Comparison of ENCODE assay signal across 1 cellular context in the genomic region with DNA sequence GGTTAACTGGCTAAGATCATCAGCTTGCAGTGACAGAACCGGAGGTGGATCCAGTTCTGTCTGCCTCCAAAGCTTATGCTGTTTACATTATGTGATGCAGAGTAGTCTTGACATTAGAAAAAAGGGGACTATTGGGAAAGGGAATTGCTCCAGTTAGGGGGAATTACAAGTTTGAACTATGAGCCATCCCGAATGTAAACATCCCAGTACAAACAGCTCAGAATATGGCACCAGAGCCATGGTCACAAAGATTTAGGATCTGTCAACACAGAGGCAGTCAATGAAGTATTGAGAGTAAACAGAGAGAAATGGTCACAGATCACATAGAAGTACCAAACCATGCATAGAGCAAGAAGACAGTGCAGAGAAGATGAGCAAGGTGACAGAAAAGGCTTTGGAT.
TF ChIP-seq lines count a peak whose summit lies in the region.

No MANE protein-coding gene starts in this region.

TF ChIP-seq in HepG2, 621 proteins besides CTCF, POLR2A, EP300 and RAD21 (continued from another document and continues in another):
- TF ChIP-seq, protein P1, sequence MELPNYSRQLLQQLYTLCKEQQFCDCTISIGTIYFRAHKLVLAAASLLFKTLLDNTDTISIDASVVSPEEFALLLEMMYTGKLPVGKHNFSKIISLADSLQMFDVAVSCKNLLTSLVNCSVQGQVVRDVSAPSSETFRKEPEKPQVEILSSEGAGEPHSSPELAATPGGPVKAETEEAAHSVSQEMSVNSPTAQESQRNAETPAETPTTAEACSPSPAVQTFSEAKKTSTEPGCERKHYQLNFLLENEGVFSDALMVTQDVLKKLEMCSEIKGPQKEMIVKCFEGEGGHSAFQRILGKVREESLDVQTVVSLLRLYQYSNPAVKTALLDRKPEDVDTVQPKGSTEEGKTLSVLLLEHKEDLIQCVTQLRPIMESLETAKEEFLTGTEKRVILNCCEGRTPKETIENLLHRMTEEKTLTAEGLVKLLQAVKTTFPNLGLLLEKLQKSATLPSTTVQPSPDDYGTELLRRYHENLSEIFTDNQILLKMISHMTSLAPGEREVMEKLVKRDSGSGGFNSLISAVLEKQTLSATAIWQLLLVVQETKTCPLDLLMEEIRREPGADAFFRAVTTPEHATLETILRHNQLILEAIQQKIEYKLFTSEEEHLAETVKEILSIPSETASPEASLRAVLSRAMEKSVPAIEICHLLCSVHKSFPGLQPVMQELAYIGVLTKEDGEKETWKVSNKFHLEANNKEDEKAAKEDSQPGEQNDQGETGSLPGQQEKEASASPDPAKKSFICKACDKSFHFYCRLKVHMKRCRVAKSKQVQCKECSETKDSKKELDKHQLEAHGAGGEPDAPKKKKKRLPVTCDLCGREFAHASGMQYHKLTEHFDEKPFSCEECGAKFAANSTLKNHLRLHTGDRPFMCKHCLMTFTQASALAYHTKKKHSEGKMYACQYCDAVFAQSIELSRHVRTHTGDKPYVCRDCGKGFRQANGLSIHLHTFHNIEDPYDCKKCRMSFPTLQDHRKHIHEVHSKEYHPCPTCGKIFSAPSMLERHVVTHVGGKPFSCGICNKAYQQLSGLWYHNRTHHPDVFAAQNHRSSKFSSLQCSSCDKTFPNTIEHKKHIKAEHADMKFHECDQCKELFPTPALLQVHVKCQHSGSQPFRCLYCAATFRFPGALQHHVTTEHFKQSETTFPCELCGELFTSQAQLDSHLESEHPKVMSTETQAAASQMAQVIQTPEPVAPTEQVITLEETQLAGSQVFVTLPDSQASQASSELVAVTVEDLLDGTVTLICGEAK (IDR thresholded peaks at IDR 0.05), result no peak
- TF ChIP-seq, protein P1 (CRISPR knock-in tag; IDR thresholded peaks at IDR 0.05), result no peak
- TF ChIP-seq, protein P2, sequence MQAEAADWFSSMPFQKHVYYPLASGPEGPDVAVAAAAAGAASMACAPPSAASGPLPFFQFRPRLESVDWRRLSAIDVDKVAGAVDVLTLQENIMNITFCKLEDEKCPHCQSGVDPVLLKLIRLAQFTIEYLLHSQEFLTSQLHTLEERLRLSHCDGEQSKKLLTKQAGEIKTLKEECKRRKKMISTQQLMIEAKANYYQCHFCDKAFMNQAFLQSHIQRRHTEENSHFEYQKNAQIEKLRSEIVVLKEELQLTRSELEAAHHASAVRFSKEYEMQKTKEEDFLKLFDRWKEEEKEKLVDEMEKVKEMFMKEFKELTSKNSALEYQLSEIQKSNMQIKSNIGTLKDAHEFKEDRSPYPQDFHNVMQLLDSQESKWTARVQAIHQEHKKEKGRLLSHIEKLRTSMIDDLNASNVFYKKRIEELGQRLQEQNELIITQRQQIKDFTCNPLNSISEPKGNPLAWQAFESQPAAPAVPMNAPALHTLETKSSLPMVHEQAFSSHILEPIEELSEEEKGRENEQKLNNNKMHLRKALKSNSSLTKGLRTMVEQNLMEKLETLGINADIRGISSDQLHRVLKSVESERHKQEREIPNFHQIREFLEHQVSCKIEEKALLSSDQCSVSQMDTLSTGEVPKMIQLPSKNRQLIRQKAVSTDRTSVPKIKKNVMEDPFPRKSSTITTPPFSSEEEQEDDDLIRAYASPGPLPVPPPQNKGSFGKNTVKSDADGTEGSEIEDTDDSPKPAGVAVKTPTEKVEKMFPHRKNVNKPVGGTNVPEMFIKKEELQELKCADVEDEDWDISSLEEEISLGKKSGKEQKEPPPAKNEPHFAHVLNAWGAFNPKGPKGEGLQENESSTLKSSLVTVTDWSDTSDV (CRISPR knock-in tag; IDR thresholded peaks at IDR 0.05), result no peak
- TF ChIP-seq FLYWCH1 (CRISPR knock-in tag; IDR thresholded peaks at IDR 0.05) (no peak), SMYD3 (CRISPR knock-in tag; IDR thresholded peaks at IDR 0.05) (peak; percentile 98), ZNF12 (CRISPR knock-in tag; IDR thresholded peaks at IDR 0.05) (peak; percentile 61; the same call in 1 of the 2 replicates), PPARG (CRISPR knock-in tag; conservative IDR thresholded peaks at IDR 0.05) (peak; percentile 76; the same call in 1 of the 2 replicates), ZNF672 (CRISPR knock-in tag; IDR thresholded peaks at IDR 0.05) (no peak), TCF12 (IDR thresholded peaks at IDR 0.05) (no peak), TCF12 (CRISPR knock-in tag; IDR thresholded peaks at IDR 0.05) (peak; percentile 45; the same call in 1 of the 2 replicates), ZSCAN25 (CRISPR knock-in tag; IDR thresholded peaks at IDR 0.05) (no peak; the same call in 1 of the 2 replicates), NR3C1 (CRISPR knock-in tag; IDR thresholded peaks at IDR 0.05) (no peak), TOE1 (CRISPR knock-in tag; IDR thresholded peaks at IDR 0.05) (0 out of 2 replicates have a peak, but pooled peaks have one; percentile 35), CREB1 (IDR thresholded peaks at IDR 0.05) (peak; percentile 45; the same call in 1 of the 2 replicates), CREB1 (CRISPR knock-in tag; IDR thresholded peaks at IDR 0.05) (peak; percentile 82), ZNF615 (CRISPR knock-in tag; IDR thresholded peaks at IDR 0.05; ENCODE audit: borderline replicate concordance) (no peak), ZNF709 (CRISPR knock-in tag; IDR thresholded peaks at IDR 0.05) (peak; percentile 54; the same call in 1 of the 2 replicates), ZNF775 (CRISPR knock-in tag; IDR thresholded peaks at IDR 0.05; ENCODE audit: borderline replicate concordance) (no peak), RARA (CRISPR knock-in tag; IDR thresholded peaks at IDR 0.05) (peak; percentile 92), ZNF891 (CRISPR knock-in tag; IDR thresholded peaks at IDR 0.05) (no peak), ZNF543 (CRISPR knock-in tag; IDR thresholded peaks at IDR 0.05) (no peak), ZNF333 (CRISPR knock-in tag; IDR thresholded peaks at IDR 0.05; ENCODE audit: borderline replicate concordance) (no peak), MZF1 (CRISPR knock-in tag; IDR thresholded peaks at IDR 0.05; ENCODE audit: borderline replicate concordance) (peak; percentile 94; the same call in 1 of the 2 replicates), ZNF546 (CRISPR knock-in tag; conservative IDR thresholded peaks at IDR 0.05) (no peak), EED (CRISPR knock-in tag; IDR thresholded peaks at IDR 0.05) (no peak; the same call in 1 of the 2 replicates), ZNF33A (CRISPR knock-in tag; IDR thresholded peaks at IDR 0.05; ENCODE audit: borderline replicate concordance) (no peak), FOSL2 (CRISPR knock-in tag; IDR thresholded peaks at IDR 0.05) (peak; percentile 95), RXRB (CRISPR knock-in tag; IDR thresholded peaks at IDR 0.05; ENCODE audit: borderline replicate concordance) (peak; percentile 92), TSC22D2 (CRISPR knock-in tag; IDR thresholded peaks at IDR 0.05; ENCODE audit: borderline replicate concordance) (peak; percentile 47; the same call in 1 of the 2 replicates), TAF15 (IDR thresholded peaks at IDR 0.05; ENCODE audit: low read depth, low read length, poor library complexity, severe bottlenecking) (no peak), BHLHE40 (IDR thresholded peaks at IDR 0.05; ENCODE audit: low read length) (peak; percentile 32; the same call in 1 of the 2 replicates), ZMYM4 (CRISPR knock-in tag; IDR thresholded peaks at IDR 0.05) (peak; percentile 88), ZNF7 (CRISPR knock-in tag; IDR thresholded peaks at IDR 0.05) (no peak), MAF1 (CRISPR knock-in tag; IDR thresholded peaks at IDR 0.05; ENCODE audit: borderline replicate concordance) (no peak), ZNF430 (CRISPR knock-in tag; IDR thresholded peaks at IDR 0.05) (peak; percentile 92), PAX8 (CRISPR knock-in tag; IDR thresholded peaks at IDR 0.05; ENCODE audit: borderline replicate concordance) (no peak), ELF1 (CRISPR knock-in tag; IDR thresholded peaks at IDR 0.05) (no peak; the same call in 1 of the 2 replicates)
- TF ChIP-seq, protein P3, sequence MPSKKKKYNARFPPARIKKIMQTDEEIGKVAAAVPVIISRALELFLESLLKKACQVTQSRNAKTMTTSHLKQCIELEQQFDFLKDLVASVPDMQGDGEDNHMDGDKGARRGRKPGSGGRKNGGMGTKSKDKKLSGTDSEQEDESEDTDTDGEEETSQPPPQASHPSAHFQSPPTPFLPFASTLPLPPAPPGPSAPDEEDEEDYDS (CRISPR knock-in tag; IDR thresholded peaks at IDR 0.05), result no peak; the same call in 1 of the 2 replicates
- TF ChIP-seq, protein P4, sequence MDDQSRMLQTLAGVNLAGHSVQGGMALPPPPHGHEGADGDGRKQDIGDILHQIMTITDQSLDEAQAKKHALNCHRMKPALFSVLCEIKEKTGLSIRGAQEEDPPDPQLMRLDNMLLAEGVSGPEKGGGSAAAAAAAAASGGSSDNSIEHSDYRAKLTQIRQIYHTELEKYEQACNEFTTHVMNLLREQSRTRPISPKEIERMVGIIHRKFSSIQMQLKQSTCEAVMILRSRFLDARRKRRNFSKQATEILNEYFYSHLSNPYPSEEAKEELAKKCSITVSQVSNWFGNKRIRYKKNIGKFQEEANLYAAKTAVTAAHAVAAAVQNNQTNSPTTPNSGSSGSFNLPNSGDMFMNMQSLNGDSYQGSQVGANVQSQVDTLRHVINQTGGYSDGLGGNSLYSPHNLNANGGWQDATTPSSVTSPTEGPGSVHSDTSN (CRISPR knock-in tag; IDR thresholded peaks at IDR 0.05; ENCODE audit: borderline replicate concordance), result no peak
- TF ChIP-seq, protein P5, sequence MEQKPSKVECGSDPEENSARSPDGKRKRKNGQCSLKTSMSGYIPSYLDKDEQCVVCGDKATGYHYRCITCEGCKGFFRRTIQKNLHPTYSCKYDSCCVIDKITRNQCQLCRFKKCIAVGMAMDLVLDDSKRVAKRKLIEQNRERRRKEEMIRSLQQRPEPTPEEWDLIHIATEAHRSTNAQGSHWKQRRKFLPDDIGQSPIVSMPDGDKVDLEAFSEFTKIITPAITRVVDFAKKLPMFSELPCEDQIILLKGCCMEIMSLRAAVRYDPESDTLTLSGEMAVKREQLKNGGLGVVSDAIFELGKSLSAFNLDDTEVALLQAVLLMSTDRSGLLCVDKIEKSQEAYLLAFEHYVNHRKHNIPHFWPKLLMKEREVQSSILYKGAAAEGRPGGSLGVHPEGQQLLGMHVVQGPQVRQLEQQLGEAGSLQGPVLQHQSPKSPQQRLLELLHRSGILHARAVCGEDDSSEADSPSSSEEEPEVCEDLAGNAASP (CRISPR knock-in tag; IDR thresholded peaks at IDR 0.05; ENCODE audit: borderline replicate concordance), result peak; percentile 59; the same call in 1 of the 2 replicates
- TF ChIP-seq, protein P6, sequence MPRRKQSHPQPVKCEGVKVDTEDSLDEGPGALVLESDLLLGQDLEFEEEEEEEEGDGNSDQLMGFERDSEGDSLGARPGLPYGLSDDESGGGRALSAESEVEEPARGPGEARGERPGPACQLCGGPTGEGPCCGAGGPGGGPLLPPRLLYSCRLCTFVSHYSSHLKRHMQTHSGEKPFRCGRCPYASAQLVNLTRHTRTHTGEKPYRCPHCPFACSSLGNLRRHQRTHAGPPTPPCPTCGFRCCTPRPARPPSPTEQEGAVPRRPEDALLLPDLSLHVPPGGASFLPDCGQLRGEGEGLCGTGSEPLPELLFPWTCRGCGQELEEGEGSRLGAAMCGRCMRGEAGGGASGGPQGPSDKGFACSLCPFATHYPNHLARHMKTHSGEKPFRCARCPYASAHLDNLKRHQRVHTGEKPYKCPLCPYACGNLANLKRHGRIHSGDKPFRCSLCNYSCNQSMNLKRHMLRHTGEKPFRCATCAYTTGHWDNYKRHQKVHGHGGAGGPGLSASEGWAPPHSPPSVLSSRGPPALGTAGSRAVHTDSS (CRISPR knock-in tag; conservative IDR thresholded peaks at IDR 0.05), result no peak
- TF ChIP-seq, protein P7, sequence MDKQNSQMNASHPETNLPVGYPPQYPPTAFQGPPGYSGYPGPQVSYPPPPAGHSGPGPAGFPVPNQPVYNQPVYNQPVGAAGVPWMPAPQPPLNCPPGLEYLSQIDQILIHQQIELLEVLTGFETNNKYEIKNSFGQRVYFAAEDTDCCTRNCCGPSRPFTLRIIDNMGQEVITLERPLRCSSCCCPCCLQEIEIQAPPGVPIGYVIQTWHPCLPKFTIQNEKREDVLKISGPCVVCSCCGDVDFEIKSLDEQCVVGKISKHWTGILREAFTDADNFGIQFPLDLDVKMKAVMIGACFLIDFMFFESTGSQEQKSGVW (CRISPR knock-in tag; IDR thresholded peaks at IDR 0.05; ENCODE audit: borderline replicate concordance), result no peak
- TF ChIP-seq, protein P8, sequence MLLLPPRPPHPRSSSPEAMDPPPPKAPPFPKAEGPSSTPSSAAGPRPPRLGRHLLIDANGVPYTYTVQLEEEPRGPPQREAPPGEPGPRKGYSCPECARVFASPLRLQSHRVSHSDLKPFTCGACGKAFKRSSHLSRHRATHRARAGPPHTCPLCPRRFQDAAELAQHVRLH (CRISPR knock-in tag; IDR thresholded peaks at IDR 0.05; ENCODE audit: borderline replicate concordance, low read depth), result no peak; the same call in 1 of the 2 replicates
